22 cellular contexts compared by ENCODE assay signal in genomic region chr6:84166395-84166794, GRCh38.
DNase-seq lines count a peak whose midpoint lies in the region; TF ChIP-seq lines count a peak whose summit lies in the region.
"Had no signal": no experiment of that assay in that cellular context is flagged by ENCODE, and none has a peak within 500 bp of the region (broad histone marks: within the 10 kb centered on the region; RNA-seq: fewer than 3 reads in every experiment).

No MANE protein-coding gene starts in this region.

- H3K4me1 ChIP-seq in tibial artery: peaks cover 0 to 8% (median 1%) of the 10 kb centered on the region in 4 donors
- H3K4me1 ChIP-seq: esophagus muscularis mucosa, foreskin keratinocyte, prostate gland had no signal

- H3K36me3 ChIP-seq in H7 (replicated peaks; ENCODE audit: control insufficient read depth, insufficient read depth, low read length): peaks cover 1% of the 10 kb centered on the region; the same call in 1 of the 2 replicates
- peaks cover 8 to 26% (median 10%) of the 10 kb centered on the region in 3 donors for H3K36me3 ChIP-seq in tibial artery
- H3K36me3 ChIP-seq: BLaER1, prostate gland had no signal

- CTCF ChIA-PET in activated CD4-positive, alpha-beta memory T cell treated with anti-CD3 and anti-CD28 coated beads, Interleukin-2, amount 10 ng/mL, durations not matched to agents 7 days and 5 days (lab: Charles Lee): no interaction called here

- no peaks in the 10 kb centered on the region for H3K27me3 Mint-ChIP-seq in activated CD4-positive, alpha-beta memory T cell treated with anti-CD3 and anti-CD28 coated beads, Interleukin-2, amount 10 ng/mL, durations not matched to agents 7 days and 5 days
- H3K27me3 Mint-ChIP-seq: activated naive CD8-positive, alpha-beta T cell treated with anti-CD3 and anti-CD28 coated beads for 36 hours; memory B cell; stimulated activated naive B cell treated with anti-CD40 and anti-IgM and Interleukin-4, amounts not matched to agents 10 μg/mL and 1 μg/mL and 100 μg/mL, for 72 hours had no signal

- no peaks in the 10 kb centered on the region for H3K27me3 ChIP-seq in H7 (ENCODE audit: control insufficient read depth, insufficient read depth, low read length)
- H3K27me3 ChIP-seq in tibial artery: no peaks in the 10 kb centered on the region
- H3K27me3 ChIP-seq: BLaER1, esophagus muscularis mucosa, foreskin keratinocyte, heart right ventricle had no signal

- H3K27ac ChIP-seq in tibial artery: no peak overlapping the region
- H3K27ac ChIP-seq: BLaER1, esophagus muscularis mucosa, foreskin keratinocyte, heart right ventricle, prostate gland had no signal

- no peak overlapping the region for H3K4me3 Mint-ChIP-seq in activated CD4-positive, alpha-beta memory T cell treated with anti-CD3 and anti-CD28 coated beads, Interleukin-2, amount 10 ng/mL, durations not matched to agents 7 days and 5 days
- H3K4me3 Mint-ChIP-seq: activated naive CD8-positive, alpha-beta T cell treated with anti-CD3 and anti-CD28 coated beads for 36 hours; memory B cell; stimulated activated naive B cell treated with anti-CD40 and anti-IgM and Interleukin-4, amounts not matched to agents 10 μg/mL and 1 μg/mL and 100 μg/mL, for 72 hours had no signal

- H3K9me3 ChIP-seq in tibial artery: no peaks in the 10 kb centered on the region
- H3K9me3 ChIP-seq: BLaER1, esophagus muscularis mucosa, prostate gland had no signal

- H3K4me3 ChIP-seq in H7 (ENCODE audit: insufficient read depth, low read depth, low read length): no peak overlapping the region
- H3K4me3 ChIP-seq in tibial artery: no peak overlapping the region
- H3K4me3 ChIP-seq: BLaER1, esophagus muscularis mucosa, heart right ventricle, prostate gland had no signal

- POLR2A ChIA-PET in activated CD4-positive, alpha-beta memory T cell treated with anti-CD3 and anti-CD28 coated beads, Interleukin-2, amount 10 ng/mL, durations not matched to agents 7 days and 5 days (lab: Charles Lee): no interaction called here

- H3K27ac Mint-ChIP-seq in activated CD4-positive, alpha-beta memory T cell treated with anti-CD3 and anti-CD28 coated beads, Interleukin-2, amount 10 ng/mL, durations not matched to agents 7 days and 5 days: no peak overlapping the region
- H3K27ac Mint-ChIP-seq: activated naive CD8-positive, alpha-beta T cell treated with anti-CD3 and anti-CD28 coated beads for 36 hours; memory B cell; stimulated activated naive B cell treated with anti-CD40 and anti-IgM and Interleukin-4, amounts not matched to agents 10 μg/mL and 1 μg/mL and 100 μg/mL, for 72 hours had no signal

- TF ChIP-seq CTCF in tibial artery (IDR thresholded peaks at IDR 0.05): no peak

- no peaks in the 10 kb centered on the region for H3K4me1 Mint-ChIP-seq in activated CD4-positive, alpha-beta memory T cell treated with anti-CD3 and anti-CD28 coated beads, Interleukin-2, amount 10 ng/mL, durations not matched to agents 7 days and 5 days
- H3K4me1 Mint-ChIP-seq: activated naive CD8-positive, alpha-beta T cell treated with anti-CD3 and anti-CD28 coated beads for 36 hours had no signal

- DNase-seq in DMS153 (lab: John Stamatoyannopoulos, UW): peak; percentile 32
- peak; percentile 84 for DNase-seq in NCI-H1092 treated with DMSO at 0.1 percent for 48 hours (lab: John Stamatoyannopoulos, UW)
- peak; percentile 67 for DNase-seq in NCI-H2171 (lab: John Stamatoyannopoulos, UW)
- peak; percentile 80 for DNase-seq in cerebellar cortex (ENCODE audit: low spot score)
- no peak for DNase-seq in activated CD4-positive, alpha-beta memory T cell treated with anti-CD3 and anti-CD28 coated beads, Interleukin-2, amount 10 ng/mL, durations not matched to agents 7 days and 5 days
- DNase-seq in H7: no peak
- DNase-seq in tibial artery: no peak
- no peak for DNase-seq in head of caudate nucleus
- DNase-seq: activated CD4-positive, alpha-beta T cell treated with anti-CD3 and anti-CD28 coated beads for 1 hour; activated naive CD8-positive, alpha-beta T cell treated with anti-CD3 and anti-CD28 coated beads for 36 hours; activated T-cell treated with anti-CD3 and anti-CD28 coated beads for 4 hours; aorta; foreskin keratinocyte; heart right ventricle; Karpas-422; NCI-H2107; stimulated activated naive B cell treated with anti-CD40 and anti-IgM and Interleukin-4, amounts not matched to agents 10 μg/mL and 1 μg/mL and 100 μg/mL, for 72 hours; T-helper 2 cell had no signal

- no peaks in the 10 kb centered on the region for H3K9me3 Mint-ChIP-seq in activated CD4-positive, alpha-beta memory T cell treated with anti-CD3 and anti-CD28 coated beads, Interleukin-2, amount 10 ng/mL, durations not matched to agents 7 days and 5 days
- H3K9me3 Mint-ChIP-seq: activated naive CD8-positive, alpha-beta T cell treated with anti-CD3 and anti-CD28 coated beads for 36 hours had no signal

- peaks cover 24% of the 10 kb centered on the region for H3K36me3 Mint-ChIP-seq in activated CD4-positive, alpha-beta memory T cell treated with anti-CD3 and anti-CD28 coated beads, Interleukin-2, amount 10 ng/mL, durations not matched to agents 7 days and 5 days (ENCODE audit: low read depth)

- intact Hi-C loops in tibial artery (cut with DNase I; ENCODE audit: low total_unique reads) (no loop called here), head of caudate nucleus (cut with DNase I) (no loop called here)

Comparison
In these comparisons a context has a peak if more than half of its experiments do, and no peak if none do; other contexts are left out.
1. DNase-seq: peak in DMS153 (single experiment), NCI-H1092 treated with DMSO at 0.1 percent for 48 hours (single experiment), NCI-H2171 (single experiment) and cerebellar cortex (single experiment); none in activated CD4-positive, alpha-beta memory T cell treated with anti-CD3 and anti-CD28 coated beads, Interleukin-2, amount 10 ng/mL, durations not matched to agents 7 days and 5 days (single experiment), H7 (single experiment), tibial artery (0 of 2) and head of caudate nucleus (0 of 42).